ENCODE assay signal across 12 cellular contexts in the genomic region with DNA sequence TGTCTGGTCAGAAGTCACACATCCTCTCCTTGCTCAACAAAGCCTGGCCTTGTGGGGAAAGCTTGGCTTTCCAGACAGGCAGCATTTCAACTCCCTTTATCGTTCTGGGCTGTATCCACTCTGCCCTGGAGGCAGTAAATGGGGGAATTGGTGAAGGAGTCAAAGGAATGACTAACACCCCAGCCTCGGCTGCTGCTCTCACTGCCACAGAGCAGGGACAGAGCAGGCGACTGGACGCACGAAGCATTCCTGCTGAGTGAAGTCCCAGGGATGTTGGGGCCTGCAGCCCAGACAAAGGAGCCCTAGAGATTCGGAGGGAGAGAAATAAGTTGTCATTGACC. TPM values are rescaled to one million over a fixed set of nuclear protein-coding genes. Genes with fewer than 3 reads are reported as not detected.
DNase-seq lines count a peak whose midpoint lies in the region; ATAC-seq, FAIRE-seq and TF ChIP-seq lines count a peak whose summit lies in the region.
"Had no signal": no experiment of that assay in that cellular context is flagged by ENCODE, and none has a peak within 500 bp of the region (broad histone marks: within the 10 kb centered on the region; RNA-seq: fewer than 3 reads in every experiment).

No MANE protein-coding gene starts in this region.

- H3K4me3 ChIP-seq in CD8-positive, alpha-beta memory T cell (ENCODE audit: low read length): no peak overlapping the region
- no peak overlapping the region for H3K4me3 ChIP-seq in mammary epithelial cell (replicated peaks in 1 of 3; ENCODE audit: insufficient read depth in 1 of 3, low read depth in 2 of 3, low read length in 3 of 3)
- no peak overlapping the region for H3K4me3 ChIP-seq in esophagus muscularis mucosa
- H3K4me3 ChIP-seq: K562, lower lobe of right lung, uterus had no signal

- POLR2A ChIA-PET in CD8-positive, alpha-beta memory T cell (lab: Charles Lee): no interaction called here

- no peak for TF ChIP-seq CTCF in mammary epithelial cell (conservative IDR thresholded peaks at IDR 0.05 in 1 of 2, IDR thresholded peaks at IDR 0.05 in 1 of 2; ENCODE audit: extremely low read depth in 1 of 2, insufficient read depth in 1 of 2, low read depth in 1 of 2, low read length in 2 of 2)
- TF ChIP-seq CTCF in natural killer cell (IDR thresholded peaks at IDR 0.05): no peak
- no peak for TF ChIP-seq CTCF in esophagus muscularis mucosa (IDR thresholded peaks at IDR 0.05)

- no peak overlapping the region for H3K9ac ChIP-seq in mammary epithelial cell (ENCODE audit: insufficient read depth, low read length)

- H3K36me3 Mint-ChIP-seq in CD8-positive, alpha-beta memory T cell: no peaks in the 10 kb centered on the region
- no peaks in the 10 kb centered on the region for H3K36me3 Mint-ChIP-seq in natural killer cell

- no peaks in the 10 kb centered on the region for H4K20me1 ChIP-seq in mammary epithelial cell (ENCODE audit: insufficient read depth, low read length)

- H3K27me3 Mint-ChIP-seq in CD8-positive, alpha-beta memory T cell: peaks cover 0 to 3% of the 10 kb centered on the region in 2 donors
- peaks cover 0 to 2% of the 10 kb centered on the region in 2 donors for H3K27me3 Mint-ChIP-seq in natural killer cell (ENCODE audit: low read depth in 2 of 2)

- no peak for DNase-seq in CD8-positive, alpha-beta memory T cell
- DNase-seq in mammary epithelial cell (peak; percentile 63), natural killer cell (no peak), urothelium cell line (ENCODE audit: low spot score) (no peak), esophagus muscularis mucosa (ENCODE audit: extremely low spot score) (no peak)
- DNase-seq: lower lobe of right lung; stimulated activated CD4-positive, alpha-beta T cell treated with anti-CD3 and anti-CD28 coated beads, Interleukin-1b, Interleukin-23, amount 100 ng/mL, for 48 hours; uterus had no signal

- CTCF ChIA-PET in CD8-positive, alpha-beta memory T cell (lab: Charles Lee): interaction anchor here (1.3 to 2.6 kb wide), 5 partner anchors 8 to 339 kb away, joined by 3 to 44 read pairs (median 13); no protein-coding TSS in a partner anchor
- CTCF ChIA-PET in mammary epithelial cell (lab: Charles Lee; ENCODE audit: low non-redundant PET): no interaction called here

- H3K9me3 Mint-ChIP-seq in CD8-positive, alpha-beta memory T cell: no peaks in the 10 kb centered on the region
- H3K9me3 Mint-ChIP-seq in natural killer cell: no peaks in the 10 kb centered on the region

- no peaks in the 10 kb centered on the region for H3K9me3 ChIP-seq in CD8-positive, alpha-beta memory T cell (ENCODE audit: low read length)
- H3K9me3 ChIP-seq in mammary epithelial cell (replicated peaks; ENCODE audit: insufficient read depth, low read length): no peaks in the 10 kb centered on the region
- no peaks in the 10 kb centered on the region for H3K9me3 ChIP-seq in esophagus muscularis mucosa
- H3K9me3 ChIP-seq: lower lobe of right lung, uterus had no signal

- H2AFZ ChIP-seq in mammary epithelial cell (ENCODE audit: low read depth, low read length): peak overlapping the region; percentile 36

- ATAC-seq in HG03457 (IDR thresholded peaks at IDR 0.05; ENCODE audit: unreplicated experiment): peak; percentile 14
- ATAC-seq in natural killer cell: peak in 1 of 3 donors; percentile 22
- no peak for ATAC-seq in GM18870 (IDR thresholded peaks at IDR 0.05; ENCODE audit: unreplicated experiment)
- no peak for ATAC-seq in GM18861 (IDR thresholded peaks at IDR 0.05; ENCODE audit: unreplicated experiment)

- BruUV-seq in mammary epithelial cell (replicated peaks; lab: Mats Ljungman, UMichigan): no TSS peak

- intact Hi-C loops in mammary epithelial cell (cut with micrococcal nuclease): loop anchor here (2.0 to 10.0 kb wide), 2 partner anchors 53 to 429 kb away; a partner anchor contains a TSS
- intact Hi-C loops in natural killer cell (cut with micrococcal nuclease): loop anchor here (2.0 to 5.0 kb wide), 2 partner anchors 54 to 351 kb away; a partner anchor contains a TSS
- intact Hi-C loops in esophagus muscularis mucosa (cut with DNase I): loop anchor here (2.0 to 5.0 kb wide), 2 partner anchors 257 to 351 kb away; no protein-coding TSS in a partner anchor

- peak overlapping the region; percentile 34 to 87 (median 74) for H3K4me3 Mint-ChIP-seq in CD8-positive, alpha-beta memory T cell
- H3K4me3 Mint-ChIP-seq in natural killer cell: peak overlapping the region; percentile 84

- H3K36me3 ChIP-seq in CD8-positive, alpha-beta memory T cell (ENCODE audit: insufficient read depth, low read length): no peaks in the 10 kb centered on the region
- H3K36me3 ChIP-seq in mammary epithelial cell (ENCODE audit: insufficient read depth, low read length): no peaks in the 10 kb centered on the region
- no peaks in the 10 kb centered on the region for H3K36me3 ChIP-seq in esophagus muscularis mucosa
- H3K36me3 ChIP-seq: lower lobe of right lung, uterus had no signal

- no peaks in the 10 kb centered on the region for H3K79me2 ChIP-seq in mammary epithelial cell (ENCODE audit: insufficient read depth, low read length)

- no peak overlapping the region for H3K27ac ChIP-seq in CD8-positive, alpha-beta memory T cell (ENCODE audit: low read depth, low read length)
- no peak overlapping the region for H3K27ac ChIP-seq in mammary epithelial cell (ENCODE audit: insufficient read depth, low read depth, low read length)
- H3K27ac ChIP-seq in esophagus muscularis mucosa (replicated peaks in 1 of 4): no peak overlapping the region
- H3K27ac ChIP-seq: lower lobe of right lung, uterus had no signal

- no peak for TF ChIP-seq EP300 in esophagus muscularis mucosa (IDR thresholded peaks at IDR 0.05)

- peak overlapping the region; percentile 62 to 94 (median 90) for H3K27ac Mint-ChIP-seq in CD8-positive, alpha-beta memory T cell
- H3K27ac Mint-ChIP-seq in natural killer cell: peak overlapping the region; percentile 88 to 92

- H3K4me1 Mint-ChIP-seq in CD8-positive, alpha-beta memory T cell: peaks cover 30 to 34% (median 32%) of the 10 kb centered on the region in 3 donors
- H3K4me1 Mint-ChIP-seq in natural killer cell: peaks cover 36 to 38% of the 10 kb centered on the region in 2 donors

- WGBS in mammary epithelial cell (ENCODE audit: low coverage, missing lambda C conversion rate): 59% methylated on average over 6 of the region's 6 CpGs
- WGBS in esophagus muscularis mucosa: 77% methylated on average over 6 of the region's 6 CpGs

- no peak for TF ChIP-seq POLR2A in esophagus muscularis mucosa (IDR thresholded peaks at IDR 0.05; ENCODE audit: low read depth)

- in situ Hi-C loops in mammary epithelial cell (cut with MboI; ENCODE audit: low sequenced_read_pairs in 2 of 2): loop anchor here in 1 of 2 donors (5.0 kb wide), 1 partner anchor 251 kb away; no protein-coding TSS in a partner anchor

- H3K4me1 ChIP-seq in CD8-positive, alpha-beta memory T cell (ENCODE audit: insufficient read depth, low read length): peaks cover 26% of the 10 kb centered on the region
- H3K4me1 ChIP-seq in mammary epithelial cell (ENCODE audit: insufficient read depth, low read length) (peaks cover 3% of the 10 kb centered on the region), esophagus muscularis mucosa (peaks cover 7 to 22% (median 12%) of the 10 kb centered on the region in 4 donors)

- no peaks in the 10 kb centered on the region for H3K27me3 ChIP-seq in CD8-positive, alpha-beta memory T cell (ENCODE audit: insufficient read depth, low read length, poor library complexity, severe bottlenecking)
- H3K27me3 ChIP-seq in mammary epithelial cell (ENCODE audit: insufficient read depth, low read length) (no peaks in the 10 kb centered on the region), esophagus muscularis mucosa (no peaks in the 10 kb centered on the region)
- H3K27me3 ChIP-seq: uterus had no signal

- dilution Hi-C loops in mammary epithelial cell (cut with HindIII; ENCODE audit: low sequenced_read_pairs): loop anchor here (5.0 to 25.0 kb wide), 2 partner anchors 44 to 241 kb away; no protein-coding TSS in a partner anchor

- no peak overlapping the region for H3K4me2 ChIP-seq in mammary epithelial cell (ENCODE audit: insufficient read depth, low read depth, low read length)

- no peak for FAIRE-seq in urothelium cell line (lab: Jason Lieb, UNC)
- FAIRE-seq: K562 had no signal

RNA-seq across cellular contexts. Expression of a gene that starts 52.7 kb away (rescaled TPM):
- under 1 TPM in 1 of 2 experiments, not detected in 1; 0.28 TPM for total RNA-seq in CD8-positive, alpha-beta memory T cell
- 1.2 TPM for polyA plus RNA-seq in CD8-positive, alpha-beta memory T cell
- total RNA-seq in mammary epithelial cell (under 1 TPM in 1 of 2 donors, not detected in 1; 0.17 TPM), natural killer cell (1 to 10 TPM in 1 of 3 donors, under 1 TPM in 2; 0.47 to 1.3 (median 0.80) TPM), esophagus muscularis mucosa (10 to 100 TPM in 2 of 4 donors, 1 to 10 TPM in 2; 3.7 to 11.0 (median 7.7) TPM)
- not detected for polyA plus RNA-seq in mammary epithelial cell
- polyA minus RNA-seq in mammary epithelial cell: not detected
